Comparison of ENCODE assay signal across 8 cellular contexts in genomic region chr6:113854531-113855499, GRCh38. TPM values are rescaled to one million over a fixed set of nuclear protein-coding genes. Genes with fewer than 3 reads are reported as not detected.
DNase-seq lines count a peak whose midpoint lies in the region; ATAC-seq and TF ChIP-seq lines count a peak whose summit lies in the region.

No MANE protein-coding gene starts in this region.

- peak overlapping the region; percentile 83 for H3K4me2 ChIP-seq in OCI-LY7 (ENCODE audit: low read length)

- H3K27ac ChIP-seq in HUES48 (ENCODE audit: low read depth, low read length) = peak overlapping the region; percentile 37
- H3K27ac ChIP-seq in OCI-LY7 (ENCODE audit: low read depth, low read length, poor library complexity, severe bottlenecking) = no peak overlapping the region
- peak overlapping the region; percentile 94 for H3K27ac ChIP-seq in caudate nucleus (ENCODE audit: low read depth, low read length)
- H3K27ac ChIP-seq in gastrocnemius medialis = peak overlapping the region; percentile 70 to 93 (median 86)

- H3K4me1 ChIP-seq in HUES48 (ENCODE audit: control insufficient read depth, insufficient read depth, low read length) = peaks cover 12% of the 10 kb centered on the region
- H3K4me1 ChIP-seq in OCI-LY7 (ENCODE audit: insufficient read depth, low read length, poor library complexity, severe bottlenecking) = peaks cover 30% of the 10 kb centered on the region
- H3K4me1 ChIP-seq in gastrocnemius medialis = no peaks in the 10 kb centered on the region

- H3K36me3 ChIP-seq in HUES48 (ENCODE audit: control insufficient read depth, insufficient read depth, low read length) (no peaks in the 10 kb centered on the region), OCI-LY7 (ENCODE audit: insufficient read depth, low read length) (no peaks in the 10 kb centered on the region), gastrocnemius medialis (no peaks in the 10 kb centered on the region)

- H3K27me3 ChIP-seq in HUES48 (ENCODE audit: control insufficient read depth, insufficient read depth, low read length) = peaks cover 50% of the 10 kb centered on the region
- no peaks in the 10 kb centered on the region for H3K27me3 ChIP-seq in gastrocnemius medialis

- POLR2A ChIA-PET in OCI-LY7 (lab: Charles Lee) = interaction anchor here (0.6 to 1.0 kb wide), 3 partner anchors 50 to 175 kb away, joined by 3 to 5 read pairs (median 4); no protein-coding TSS in a partner anchor

- H3K79me2 ChIP-seq in OCI-LY7 (ENCODE audit: insufficient read depth, low read depth, low read length) = no peaks in the 10 kb centered on the region

- peaks cover 6% of the 10 kb centered on the region; the same call in 1 of the 2 replicates for H4K20me1 ChIP-seq in OCI-LY7 (ENCODE audit: insufficient read depth, low read length)

- no peaks in the 10 kb centered on the region for H3K9me2 ChIP-seq in OCI-LY7 (ENCODE audit: insufficient read depth, low read length)

- H3K9me3 ChIP-seq in HUES48 (ENCODE audit: control insufficient read depth, insufficient read depth, low read length) = no peaks in the 10 kb centered on the region
- H3K9me3 ChIP-seq in OCI-LY7 (ENCODE audit: low read length) = no peaks in the 10 kb centered on the region
- H3K9me3 ChIP-seq in gastrocnemius medialis = no peaks in the 10 kb centered on the region

- peak; percentile 6 for DNase-seq in activated CD4-positive, alpha-beta T cell treated with anti-CD3 and anti-CD28 coated beads for 48 hours
- no peak for DNase-seq in activated CD4-positive, alpha-beta T cell treated with anti-CD3 and anti-CD28 coated beads for 1 hour
- DNase-seq in OCI-LY7 (ENCODE audit: low spot score) (peak; percentile 27), caudate nucleus (lab: John Stamatoyannopoulos, UW) (peak in 59 of 61 donors; percentile 38 to 89 (median 75)), iPS-NIHi11 (ENCODE audit: low spot score) (peak; percentile 78), gastrocnemius medialis (peak; percentile 28 to 41)

- ATAC-seq in gastrocnemius medialis = no peak
- no peak for ATAC-seq in HG03571 (IDR thresholded peaks at IDR 0.05; ENCODE audit: unreplicated experiment)

- intact Hi-C loops in OCI-LY7 (cut with micrococcal nuclease; ENCODE audit: unreplicated experiment) (loop anchor here (5.0 to 10.0 kb wide), 2 partner anchors 48 to 970 kb away; no protein-coding TSS in a partner anchor), gastrocnemius medialis (cut with DNase I; ENCODE audit: low total_unique reads) (loop anchor here (10.0 kb wide), 3 partner anchors 260 to 440 kb away; no protein-coding TSS in a partner anchor)

- no peak for TF ChIP-seq POLR2A in gastrocnemius medialis (IDR thresholded peaks at IDR 0.05)

- H3K4me3 ChIP-seq in HUES48 (ENCODE audit: low read depth, low read length) (peak overlapping the region; percentile 100), OCI-LY7 (ENCODE audit: low read depth, low read length, poor library complexity, severe bottlenecking) (peak overlapping the region; percentile 54), gastrocnemius medialis (peak overlapping the region; percentile 70 to 94 (median 75))

- no TSS peak for BruUV-seq in OCI-LY7 (replicated peaks; lab: Mats Ljungman, UMichigan)

- in situ Hi-C loops in gastrocnemius medialis (cut with MboI; ENCODE audit: low sequenced_read_pairs in 4 of 4) = loop anchor here in 2 of 4 donors (5.0 to 25.0 kb wide), 2 partner anchors 543 to 548 kb away; no protein-coding TSS in a partner anchor

- H3K9ac ChIP-seq in HUES48 (ENCODE audit: low read depth, low read length) = peak overlapping the region; percentile 39; the same call in 1 of the 2 replicates

- peak; percentile 55 for TF ChIP-seq CTCF in OCI-LY7 (conservative IDR thresholded peaks at IDR 0.05; ENCODE audit: low read length)
- TF ChIP-seq CTCF in gastrocnemius medialis (IDR thresholded peaks at IDR 0.05 in 4 of 5, conservative IDR thresholded peaks at IDR 0.05 in 1 of 5) = no peak

- CTCF ChIA-PET in OCI-LY7 (lab: Charles Lee; ENCODE audit: unreplicated experiment) = no interaction called here

- no peak overlapping the region for H2AFZ ChIP-seq in OCI-LY7 (ENCODE audit: low read length)

RNA-seq across cellular contexts. Expression of gene MARCKS, which starts 2.3 kb away (rescaled TPM):
- total RNA-seq in OCI-LY7 (2014; rRNA removed; shearing (Covaris generic)) = 0.03 TPM in 1 of 2 replicates, not detected in the other
- total RNA-seq in OCI-LY7 (2022) = 3.9 TPM in 2 replicates
- 1 to 10 TPM; 4.3 to 7.1 (median 5.4) TPM for total RNA-seq in gastrocnemius medialis
